10 cellular contexts compared by ENCODE assay signal in genomic region chr22:35622132-35622913, GRCh38. TPM values are rescaled to one million over a fixed set of nuclear protein-coding genes. Genes with fewer than 3 reads are reported as not detected.
A peak's percentile ranks its signal among the peaks of the same experiment; 100 is the strongest.
DNase-seq lines count a peak whose midpoint lies in the region; ATAC-seq lines count a peak whose summit lies in the region.
"Had no signal": no experiment of that assay in that cellular context is flagged by ENCODE, and none has a peak within 500 bp of the region (broad histone marks: within the 10 kb centered on the region; RNA-seq: fewer than 3 reads in every experiment).

No MANE protein-coding gene starts in this region.

- no peak for ATAC-seq in HG03354 (IDR thresholded peaks at IDR 0.05; ENCODE audit: poor library complexity, severe bottlenecking, unreplicated experiment)

- DNase-seq in COR-L47 (lab: John Stamatoyannopoulos, UW) (peak; percentile 75), NCI-H187 (lab: John Stamatoyannopoulos, UW) (peak; percentile 52 to 58), T47D (ENCODE audit: low read depth in 1 of 2, low spot score in 1 of 2) (peak; percentile 42 to 99), myocyte (ENCODE audit: low read depth) (peak; percentile 94)
- DNase-seq in activated naive CD4-positive, alpha-beta T cell treated with anti-CD3 and anti-CD28 coated beads, Interleukin-2, amount 10 ng/mL, durations not matched to agents 7 days and 5 days = no peak
- no peak for DNase-seq in activated effector memory CD4-positive, alpha-beta T cell treated with anti-CD3 and anti-CD28 coated beads, Interleukin-2, amount 50 U/mL, for 16 hours
- no peak for DNase-seq in central memory CD4-positive, alpha-beta T cell

- in situ Hi-C loops in T47D (cut with HindIII; ENCODE audit: low pct_unique_long_range_greater_than_20kb, low sequenced_read_pairs) = no loop called here

- CTCF ChIA-PET in activated naive CD4-positive, alpha-beta T cell treated with anti-CD3 and anti-CD28 coated beads, Interleukin-2, amount 10 ng/mL, durations not matched to agents 7 days and 5 days (lab: Charles Lee) = interaction anchor here (1.5 to 1.9 kb wide), 2 partner anchors 271 to 443 kb away, joined by 5 to 8 read pairs; no protein-coding TSS in a partner anchor

- no peak overlapping the region for H3K27ac Mint-ChIP-seq in activated naive CD4-positive, alpha-beta T cell treated with anti-CD3 and anti-CD28 coated beads, Interleukin-2, amount 10 ng/mL, durations not matched to agents 7 days and 5 days

- H3K9me3 Mint-ChIP-seq in activated naive CD4-positive, alpha-beta T cell treated with anti-CD3 and anti-CD28 coated beads, Interleukin-2, amount 10 ng/mL, durations not matched to agents 7 days and 5 days = no peaks in the 10 kb centered on the region
- H3K9me3 Mint-ChIP-seq: CD8-positive, alpha-beta memory T cell; central memory CD8-positive, alpha-beta T cell had no signal

- H3K36me3 Mint-ChIP-seq in activated naive CD4-positive, alpha-beta T cell treated with anti-CD3 and anti-CD28 coated beads, Interleukin-2, amount 10 ng/mL, durations not matched to agents 7 days and 5 days = no peaks in the 10 kb centered on the region
- H3K36me3 Mint-ChIP-seq: CD8-positive, alpha-beta memory T cell had no signal

- H3K27me3 Mint-ChIP-seq in activated naive CD4-positive, alpha-beta T cell treated with anti-CD3 and anti-CD28 coated beads, Interleukin-2, amount 10 ng/mL, durations not matched to agents 7 days and 5 days = peaks cover 17% of the 10 kb centered on the region

- H3K4me3 Mint-ChIP-seq in activated naive CD4-positive, alpha-beta T cell treated with anti-CD3 and anti-CD28 coated beads, Interleukin-2, amount 10 ng/mL, durations not matched to agents 7 days and 5 days = no peak overlapping the region
- H3K4me3 Mint-ChIP-seq: CD8-positive, alpha-beta memory T cell; central memory CD8-positive, alpha-beta T cell had no signal

- H3K4me1 Mint-ChIP-seq in activated naive CD4-positive, alpha-beta T cell treated with anti-CD3 and anti-CD28 coated beads, Interleukin-2, amount 10 ng/mL, durations not matched to agents 7 days and 5 days = peaks cover 6% of the 10 kb centered on the region

RNA-seq across cellular contexts. Expression of gene MB, which starts 5.2 kb away (rescaled TPM):
- 3.9 and 6.2 TPM in 2 replicates for total RNA-seq in myocyte
- polyA plus RNA-seq in myocyte (2012) = 1.8 TPM
- polyA plus RNA-seq: CD8-positive, alpha-beta memory T cell had no signal

RNA-seq across cellular contexts. Expression of gene APOL6, which starts 25.9 kb away (rescaled TPM):
- 7.0 and 7.1 TPM in 2 replicates for total RNA-seq in myocyte
- 5.0 TPM for polyA plus RNA-seq in myocyte (2012)

Comparison
In these comparisons a context has a peak if more than half of its experiments do, and no peak if none do; other contexts are left out.
1. DNase-seq: peak in COR-L47 (single experiment), NCI-H187 (2 of 2), T47D (2 of 2) and myocyte (single experiment); none in activated naive CD4-positive, alpha-beta T cell treated with anti-CD3 and anti-CD28 coated beads, Interleukin-2, amount 10 ng/mL, durations not matched to agents 7 days and 5 days (single experiment), activated effector memory CD4-positive, alpha-beta T cell treated with anti-CD3 and anti-CD28 coated beads, Interleukin-2, amount 50 U/mL, for 16 hours (single experiment) and central memory CD4-positive, alpha-beta T cell (single experiment).